In the genomic region with DNA sequence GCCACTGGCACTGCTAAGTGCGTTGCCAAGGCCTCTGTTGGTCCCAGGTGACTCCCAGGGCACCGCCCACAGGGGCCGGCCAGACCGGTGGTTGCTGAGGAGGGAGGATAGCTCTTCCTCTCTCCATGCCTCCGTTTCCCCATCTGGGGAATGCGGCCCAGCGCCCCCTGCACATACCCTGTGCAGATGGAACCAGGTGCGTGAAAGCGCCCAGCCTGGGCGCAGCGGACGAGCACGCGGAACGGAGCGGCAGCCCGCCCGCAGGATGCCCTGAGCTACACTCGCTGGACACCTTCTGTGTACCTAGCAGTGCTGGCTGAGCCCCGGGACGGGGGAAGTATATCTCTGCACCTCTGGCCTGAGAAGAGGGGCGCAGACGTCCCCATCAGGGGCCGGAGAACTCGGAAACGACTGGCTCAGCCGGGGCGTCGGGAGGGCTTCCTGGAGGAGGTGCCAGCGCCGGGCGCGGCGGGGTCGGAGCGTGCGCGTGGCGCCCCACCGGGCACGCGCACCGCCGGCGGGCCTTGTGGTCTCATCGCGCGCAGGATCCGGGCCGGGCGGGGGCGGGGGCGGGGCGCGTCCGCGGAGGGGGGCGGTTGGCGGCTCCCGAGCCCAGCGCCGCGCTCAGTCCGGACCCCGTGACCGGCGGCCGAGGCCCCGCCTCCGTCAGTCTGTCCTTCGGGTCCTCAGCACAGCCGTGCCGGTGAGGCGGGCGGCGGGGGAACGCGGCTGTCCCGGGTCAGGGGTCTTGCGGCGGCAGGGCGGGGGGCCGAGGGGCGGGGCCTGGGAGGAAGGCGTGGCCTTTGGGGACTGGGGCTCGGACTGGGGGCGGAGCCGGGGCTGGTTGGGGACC, we compare ENCODE assay signal across 8 cellular contexts. TPM values are rescaled to one million over a fixed set of nuclear protein-coding genes. Genes with fewer than 3 reads are reported as not detected.
DNase-seq lines count a peak whose midpoint lies in the region; ATAC-seq and TF ChIP-seq lines count a peak whose summit lies in the region.

TSS of gene CCDC78 (minus strand) at position 6 of the 853 bp plus-strand sequence. CDS start 76 bp downstream, outside the sequence.
TSS of gene HAGHL (plus strand) at position 669 of the 853 bp plus-strand sequence. CDS start 404 bp downstream, outside the sequence.

- H3K4me1 ChIP-seq in PC-3 (ENCODE audit: insufficient read depth, low read length) (peaks cover 14% of the 10 kb centered on the region; the same call in 1 of the 2 replicates), ovary (ENCODE audit: insufficient read depth) (peaks cover 12% of the 10 kb centered on the region)

- DNase-seq in AG10803 (ENCODE audit: low read depth) (peak; percentile 20), PC-3 (peak; percentile 53), head of caudate nucleus (peak in 30 of 42 donors; percentile 50 to 87 (median 70)), ovary (peak in 2 of 5 donors; percentile 55 to 59), GM19240 (ENCODE audit: insufficient read length, low spot score) (no peak)
- peak; percentile 61 for DNase-seq in activated naive CD4-positive, alpha-beta T cell treated with Interleukin-2 at 50 U/mL for 16 hours

- CTCF ChIA-PET in PC-3 (lab: Charles Lee) = interaction anchor here (0.7 to 1.2 kb wide), 2 partner anchors 13 to 14 kb away, joined by 3 to 5 read pairs; no protein-coding TSS in a partner anchor

- no peak within 1 kb of the TSS for H2AFZ ChIP-seq in PC-3 (ENCODE audit: low read length)

- 0 out of 2 replicates have a peak, but pooled peaks cover 9% of the 10 kb centered on the region for H3K79me2 ChIP-seq in PC-3 (ENCODE audit: low read length)

- H4K20me1 ChIP-seq in PC-3 (ENCODE audit: low read length) = no peaks in the 10 kb centered on the region

- H3K9me3 ChIP-seq in PC-3 (ENCODE audit: low read length) (no peaks in the 10 kb centered on the region), ovary (no peaks in the 10 kb centered on the region)

- POLR2A ChIA-PET in PC-3 (lab: Charles Lee; ENCODE audit: unreplicated experiment) = no interaction called here

- no peak for TF ChIP-seq CTCF in AG10803 (conservative IDR thresholded peaks at IDR 0.05; ENCODE audit: low read length)
- TF ChIP-seq CTCF in PC-3 (conservative IDR thresholded peaks at IDR 0.05; ENCODE audit: low read depth, low read length) = no peak
- no peak for TF ChIP-seq CTCF in ovary (IDR thresholded peaks at IDR 0.05)

- TF ChIP-seq EP300 in ovary (IDR thresholded peaks at IDR 0.05) = no peak

- peak within 1 kb of the TSS; percentile 83 for H3K4me2 ChIP-seq in PC-3 (ENCODE audit: low read length)

- H3K36me3 ChIP-seq in PC-3 (ENCODE audit: low read depth, low read length) (no peaks in the 10 kb centered on the region), ovary (no peaks in the 10 kb centered on the region)

- H3K9me2 ChIP-seq in PC-3 (replicated peaks; ENCODE audit: low read length) = no peaks in the 10 kb centered on the region

- TF ChIP-seq POLR2A in ovary (IDR thresholded peaks at IDR 0.05) = no peak

- H3K27me3 ChIP-seq in PC-3 (ENCODE audit: low read length) (no peaks in the 10 kb centered on the region), ovary (peaks cover 15% of the 10 kb centered on the region)

- intact Hi-C loops in PC-3 (cut with micrococcal nuclease) = no loop called here
- intact Hi-C loops in head of caudate nucleus (cut with DNase I) = no loop called here
- intact Hi-C loops in ovary (cut with DNase I) = no loop called here

- H3K27ac ChIP-seq in PC-3 (ENCODE audit: low read length) (no peak within 1 kb of the TSS), ovary (no peak within 1 kb of the TSS)

- H3K4me3 ChIP-seq in AG10803 (ENCODE audit: low read length) (peak within 1 kb of the TSS; percentile 67), PC-3 (ENCODE audit: low read length) (peak within 1 kb of the TSS; percentile 66), ovary (peak within 1 kb of the TSS; percentile 32)

- ATAC-seq in GM19397 (IDR thresholded peaks at IDR 0.05; ENCODE audit: unreplicated experiment) (peak; percentile 30), PC-3 (peak; percentile 27), HG02973 (IDR thresholded peaks at IDR 0.05; ENCODE audit: unreplicated experiment) (no peak)

- H3F3A ChIP-seq in PC-3 (ENCODE audit: low read length, unreplicated experiment) = peaks cover 3% of the 10 kb centered on the region

- H3K9ac ChIP-seq in PC-3 (ENCODE audit: low read length) = peak within 1 kb of the TSS; percentile 34; the same call in 1 of the 2 replicates

- 1% methylated on average over 39 to 88 of the region's 88 CpGs for WGBS in ovary, 3 donors

- BruUV-seq in PC-3 (replicated peaks; lab: Mats Ljungman, UMichigan) = no TSS peak

RNA-seq across cellular contexts. Expression of gene CCDC78, which starts in this region (rescaled TPM):
- total RNA-seq in PC-3 (2014; rRNA removed) = 3.3 and 5.8 TPM in 2 replicates
- total RNA-seq in ovary = 10 to 100 TPM in 1 of 7 donors, 1 to 10 TPM in 4, under 1 TPM in 1, not detected in 1; 0.40 to 44.3 (median 4.7) TPM
- under 1 TPM in 1 of 2 donors, not detected in 1; 0.41 TPM for polyA plus RNA-seq in ovary

RNA-seq across cellular contexts. Expression of gene HAGHL, which starts in this region (rescaled TPM):
- total RNA-seq in PC-3 (2014; rRNA removed) (16.4 and 19.4 TPM in 2 replicates), ovary (10 to 100 TPM in 1 of 7 donors, 1 to 10 TPM in 6; 2.6 to 25.7 (median 3.6) TPM)
- polyA plus RNA-seq in ovary = 1 to 10 TPM in 1 of 2 donors, not detected in 1; 2.6 TPM
